ENCODE assay signal across 18 cellular contexts in genomic region chr17:77402159-77402731, GRCh38.
DNase-seq lines count a peak whose midpoint lies in the region; ATAC-seq and TF ChIP-seq lines count a peak whose summit lies in the region.
"Had no signal": no experiment of that assay in that cellular context is flagged by ENCODE, and none has a peak within 500 bp of the region (broad histone marks: within the 10 kb centered on the region; RNA-seq: fewer than 3 reads in every experiment).

No MANE protein-coding gene starts in this region.

- H3K27me3 Mint-ChIP-seq in activated CD4-positive, alpha-beta T cell treated with anti-CD3 and anti-CD28 coated beads, Interleukin-2, amount 10 ng/mL, durations not matched to agents 24 days and 14 days = no peaks in the 10 kb centered on the region
- peaks cover 3% of the 10 kb centered on the region for H3K27me3 Mint-ChIP-seq in IgD-negative memory B cell

- H3K4me1 Mint-ChIP-seq in activated CD4-positive, alpha-beta T cell treated with anti-CD3 and anti-CD28 coated beads, Interleukin-2, amount 10 ng/mL, durations not matched to agents 24 days and 14 days = peaks cover 86% of the 10 kb centered on the region
- peaks cover 50 to 53% (median 53%) of the 10 kb centered on the region in 3 donors for H3K4me1 Mint-ChIP-seq in IgD-negative memory B cell

- TF ChIP-seq CTCF in sigmoid colon (IDR thresholded peaks at IDR 0.05) (no peak), heart left ventricle (IDR thresholded peaks at IDR 0.05) (no peak)

- no peak for TF ChIP-seq POLR2A in sigmoid colon (IDR thresholded peaks at IDR 0.05)
- TF ChIP-seq POLR2A in heart left ventricle (IDR thresholded peaks at IDR 0.05) = no peak

- peaks cover 16% of the 10 kb centered on the region for H3K36me3 ChIP-seq in effector memory CD4-positive, alpha-beta T cell (ENCODE audit: control insufficient read depth, insufficient read depth, low read length)
- H3K36me3 ChIP-seq in sigmoid colon (peaks cover 0 to 13% (median 9%) of the 10 kb centered on the region in 4 donors), heart left ventricle (peaks cover 0 to 26% (median 13%) of the 10 kb centered on the region in 9 donors), GM23248 (ENCODE audit: low read depth) (no peaks in the 10 kb centered on the region)

- no peaks in the 10 kb centered on the region for H3K27me3 ChIP-seq in effector memory CD4-positive, alpha-beta T cell (replicated peaks; ENCODE audit: control insufficient read depth, insufficient read depth, low read length, poor library complexity, severe bottlenecking)
- no peaks in the 10 kb centered on the region for H3K27me3 ChIP-seq in sigmoid colon
- H3K27me3 ChIP-seq in heart left ventricle = no peaks in the 10 kb centered on the region
- H3K27me3 ChIP-seq in GM23248 (replicated peaks; ENCODE audit: insufficient read depth) = no peaks in the 10 kb centered on the region
- H3K27me3 ChIP-seq: heart right ventricle had no signal

- ATAC-seq in heart left ventricle = no peak
- ATAC-seq: A549, heart right ventricle had no signal

- DNase-seq in activated CD4-positive, alpha-beta T cell treated with anti-CD3 and anti-CD28 coated beads, Interleukin-2, amount 10 ng/mL, durations not matched to agents 24 days and 14 days = no peak
- no peak for DNase-seq in activated CD4-positive, alpha-beta T cell treated with anti-CD3 and anti-CD28 coated beads for 4 hours
- no peak for DNase-seq in effector memory CD4-positive, alpha-beta T cell
- DNase-seq in sigmoid colon = no peak
- DNase-seq in DMS53 treated with DMSO at 0.1 percent for 48 hours (lab: John Stamatoyannopoulos, UW; ENCODE audit: unreplicated experiment) = no peak
- DNase-seq in heart left ventricle = no peak
- no peak for DNase-seq in GM23248
- DNase-seq: activated CD4-positive, alpha-beta T cell treated with anti-CD3 and anti-CD28 coated beads, Interleukin-2, amount 50 U/mL, for 4 hours; DMS 273 treated with DMSO at 0.1 percent for 48 hours; heart right ventricle; Karpas-422; NCI-H1694 treated with DMSO at 0.1 percent for 48 hours; NCI-H524; stimulated activated CD4-positive, alpha-beta T cell treated with anti-CD3 and anti-CD28 coated beads, Interleukin-4, amount 100 ng/mL, for 4 hours; stimulated activated naive CD4-positive, alpha-beta T cell had no signal

- H2AFZ ChIP-seq in GM23248 = no peak overlapping the region

- H3K9me3 ChIP-seq in effector memory CD4-positive, alpha-beta T cell (ENCODE audit: control insufficient read depth, low read length) = no peaks in the 10 kb centered on the region
- no peaks in the 10 kb centered on the region for H3K9me3 ChIP-seq in sigmoid colon
- H3K9me3 ChIP-seq in heart left ventricle = no peaks in the 10 kb centered on the region
- no peaks in the 10 kb centered on the region for H3K9me3 ChIP-seq in GM23248 (ENCODE audit: low read depth)
- H3K9me3 ChIP-seq: A549, heart right ventricle had no signal

- H3K4me1 ChIP-seq in effector memory CD4-positive, alpha-beta T cell (ENCODE audit: control insufficient read depth, insufficient read depth, low read length, poor library complexity, severe bottlenecking) = peaks cover 81% of the 10 kb centered on the region
- peaks cover 0 to 95% (median 82%) of the 10 kb centered on the region in 4 donors for H3K4me1 ChIP-seq in sigmoid colon
- H3K4me1 ChIP-seq in heart left ventricle = peaks cover 18 to 75% (median 41%) of the 10 kb centered on the region in 12 donors
- H3K4me1 ChIP-seq in GM23248 (ENCODE audit: insufficient read depth) = peaks cover 48% of the 10 kb centered on the region

- intact Hi-C loops in activated CD4-positive, alpha-beta T cell treated with anti-CD3 and anti-CD28 coated beads, Interleukin-2, amount 10 ng/mL, durations not matched to agents 24 days and 14 days (cut with micrococcal nuclease) = no loop called here
- intact Hi-C loops in sigmoid colon (cut with DNase I) = no loop called here
- intact Hi-C loops in heart left ventricle (cut with DNase I) = no loop called here

- 94 to 96% methylated on average over 34 of the region's 34 CpGs for WGBS in sigmoid colon, 2 donors
- 94 to 97% (median 95%) methylated on average over 20 to 34 of the region's 34 CpGs for WGBS in heart left ventricle, 4 donors
- WGBS in GM23248 (ENCODE audit: low coverage in 1 of 2, low lambda C conversion rate in 2 of 2, missing lambda C conversion rate in 2 of 2), 2 experiments = 91 to 93% methylated on average over 31 to 34 of the region's 34 CpGs

- H3K9ac ChIP-seq in GM23248 = no peak overlapping the region

- in situ Hi-C loops in GM23248 (cut with MboI) = no loop called here

- H3K9me2 ChIP-seq in GM23248 (ENCODE audit: insufficient read depth) = no peaks in the 10 kb centered on the region

- H3K4me3 ChIP-seq in effector memory CD4-positive, alpha-beta T cell (ENCODE audit: insufficient read depth, low read depth, low read length, poor library complexity, severe bottlenecking) = no peak overlapping the region
- H3K4me3 ChIP-seq in sigmoid colon = no peak overlapping the region
- H3K4me3 ChIP-seq in heart left ventricle = no peak overlapping the region
- no peak overlapping the region for H3K4me3 ChIP-seq in GM23248
- H3K4me3 ChIP-seq: A549, heart right ventricle had no signal

- peak overlapping the region; percentile 51 for H3K4me3 Mint-ChIP-seq in activated CD4-positive, alpha-beta T cell treated with anti-CD3 and anti-CD28 coated beads, Interleukin-2, amount 10 ng/mL, durations not matched to agents 24 days and 14 days
- peak overlapping the region in 2 of 4 donors; percentile 24 to 90 for H3K4me3 Mint-ChIP-seq in IgD-negative memory B cell

- H3K27ac Mint-ChIP-seq in activated CD4-positive, alpha-beta T cell treated with anti-CD3 and anti-CD28 coated beads, Interleukin-2, amount 10 ng/mL, durations not matched to agents 24 days and 14 days = peak overlapping the region; percentile 90
- peak overlapping the region; percentile 10 to 95 (median 71) for H3K27ac Mint-ChIP-seq in IgD-negative memory B cell

- no peak overlapping the region for H3K4me2 ChIP-seq in GM23248 (ENCODE audit: unreplicated experiment)
- H3K4me2 ChIP-seq: A549 had no signal

- H3K27ac ChIP-seq in effector memory CD4-positive, alpha-beta T cell (ENCODE audit: insufficient read depth, low read length, poor library complexity, severe bottlenecking) = peak overlapping the region; percentile 93
- H3K27ac ChIP-seq in sigmoid colon (peak overlapping the region; percentile 96 to 100 (median 98)), heart left ventricle (peak overlapping the region in 1 of 12 donors; percentile 97), GM23248 (no peak overlapping the region)
- H3K27ac ChIP-seq: epithelial cell of prostate had no signal

- peaks cover 100% of the 10 kb centered on the region for H3K79me2 ChIP-seq in GM23248 (ENCODE audit: insufficient read depth)

- H3F3A ChIP-seq in GM23248 (ENCODE audit: insufficient read depth) = peaks cover 2% of the 10 kb centered on the region

- H3K36me3 Mint-ChIP-seq in activated CD4-positive, alpha-beta T cell treated with anti-CD3 and anti-CD28 coated beads, Interleukin-2, amount 10 ng/mL, durations not matched to agents 24 days and 14 days (ENCODE audit: low read depth) = peaks cover 38% of the 10 kb centered on the region
- peaks cover 5% of the 10 kb centered on the region for H3K36me3 Mint-ChIP-seq in IgD-negative memory B cell

- H3K9me3 Mint-ChIP-seq in activated CD4-positive, alpha-beta T cell treated with anti-CD3 and anti-CD28 coated beads, Interleukin-2, amount 10 ng/mL, durations not matched to agents 24 days and 14 days = no peaks in the 10 kb centered on the region
- no peaks in the 10 kb centered on the region for H3K9me3 Mint-ChIP-seq in IgD-negative memory B cell

- no peak for TF ChIP-seq EP300 in sigmoid colon (IDR thresholded peaks at IDR 0.05)

- H4K20me1 ChIP-seq in GM23248 (ENCODE audit: insufficient read depth) = no peaks in the 10 kb centered on the region
